ENCODE assay signal across 9 cellular contexts in genomic region chr12:51813931-51814310, GRCh38. TPM values are rescaled to one million over a fixed set of nuclear protein-coding genes. Genes with fewer than 3 reads are reported as not detected.
DNase-seq lines count a peak whose midpoint lies in the region; ATAC-seq and TF ChIP-seq lines count a peak whose summit lies in the region.
"Had no signal": no experiment of that assay in that cellular context is flagged by ENCODE, and none has a peak within 500 bp of the region (broad histone marks: within the 10 kb centered on the region; RNA-seq: fewer than 3 reads in every experiment).

No MANE protein-coding gene starts in this region.

- no TSS peak for BruUV-seq in PC-3 (replicated peaks; lab: Mats Ljungman, UMichigan)

- intact Hi-C loops in PC-3 (cut with micrococcal nuclease) (loop anchor here (1.0 kb wide), 1 partner anchor 61 kb away; no protein-coding TSS in a partner anchor), ovary (cut with DNase I) (no loop called here)

- no peaks in the 10 kb centered on the region for H3K9me2 ChIP-seq in PC-3 (replicated peaks; ENCODE audit: low read length)

- peak overlapping the region; percentile 79 for H2AFZ ChIP-seq in PC-3 (ENCODE audit: low read length)

- H4K20me1 ChIP-seq in PC-3 (ENCODE audit: low read length), result no peaks in the 10 kb centered on the region

- CTCF ChIA-PET in PC-3 (lab: Charles Lee), result interaction anchor here (0.6 to 1.3 kb wide), 4 partner anchors 61 to 286 kb away, joined by 3 to 5 read pairs (median 4); no protein-coding TSS in a partner anchor

- H3K27me3 ChIP-seq in BE2C (no peaks in the 10 kb centered on the region), PC-3 (ENCODE audit: low read length) (no peaks in the 10 kb centered on the region), ovary (no peaks in the 10 kb centered on the region)

- H3K9me3 ChIP-seq in BE2C, result no peaks in the 10 kb centered on the region
- H3K9me3 ChIP-seq in PC-3 (ENCODE audit: low read length), result no peaks in the 10 kb centered on the region
- H3K9me3 ChIP-seq in ovary, result no peaks in the 10 kb centered on the region

- no peak for TF ChIP-seq POLR2A in ovary (IDR thresholded peaks at IDR 0.05)

- POLR2A ChIA-PET in PC-3 (lab: Charles Lee; ENCODE audit: unreplicated experiment), result no interaction called here

- H3K4me3 ChIP-seq in BE2C (ENCODE audit: low read depth, low read length) (peak overlapping the region; percentile 68), PC-3 (ENCODE audit: low read length) (peak overlapping the region; percentile 61), fibroblast of the aortic adventitia (ENCODE audit: low read depth, low read length) (peak overlapping the region; percentile 46), ovary (peak overlapping the region; percentile 35)

- H3F3A ChIP-seq in PC-3 (ENCODE audit: low read length, unreplicated experiment), result no peaks in the 10 kb centered on the region

- peak overlapping the region; percentile 38; the same call in 1 of the 2 replicates for H3K9ac ChIP-seq in PC-3 (ENCODE audit: low read length)

- H3K4me2 ChIP-seq in PC-3 (ENCODE audit: low read length), result peak overlapping the region; percentile 82

- DNase-seq in BE2C, result no peak
- no peak for DNase-seq in PC-3
- no peak for DNase-seq in fibroblast of the aortic adventitia (ENCODE audit: low read depth)
- DNase-seq in ovary, result no peak
- no peak for DNase-seq in AG20443 (ENCODE audit: low spot score)
- DNase-seq in left lobe of liver (ENCODE audit: low spot score), result no peak
- DNase-seq: NCI-H1694 treated with DMSO at 0.1 percent for 48 hours had no signal

- TF ChIP-seq EP300 in ovary (IDR thresholded peaks at IDR 0.05), result no peak

- 12 to 15% (median 14%) methylated on average over 26 to 34 of the region's 34 CpGs for WGBS in ovary, 3 donors

- peaks cover 5% of the 10 kb centered on the region; the same call in 1 of the 2 replicates for H3K79me2 ChIP-seq in PC-3 (ENCODE audit: low read length)

- H3K27ac ChIP-seq in PC-3 (ENCODE audit: low read length), result no peak overlapping the region
- no peak overlapping the region for H3K27ac ChIP-seq in ovary

- H3K4me1 ChIP-seq in BE2C (no peaks in the 10 kb centered on the region; the same call in 1 of the 2 replicates), PC-3 (ENCODE audit: insufficient read depth, low read length) (peaks cover 12% of the 10 kb centered on the region; the same call in 1 of the 2 replicates), ovary (ENCODE audit: insufficient read depth) (no peaks in the 10 kb centered on the region)

- TF ChIP-seq CTCF in BE2C (IDR thresholded peaks at IDR 0.05; ENCODE audit: low read depth, low read length), result no peak
- no peak for TF ChIP-seq CTCF in PC-3 (conservative IDR thresholded peaks at IDR 0.05; ENCODE audit: low read depth, low read length)
- no peak for TF ChIP-seq CTCF in fibroblast of the aortic adventitia (IDR thresholded peaks at IDR 0.05; ENCODE audit: insufficient read depth, low read length)
- TF ChIP-seq CTCF in ovary (IDR thresholded peaks at IDR 0.05), result no peak

- H3K36me3 ChIP-seq in BE2C, result no peaks in the 10 kb centered on the region
- H3K36me3 ChIP-seq in PC-3 (ENCODE audit: low read depth, low read length), result no peaks in the 10 kb centered on the region
- no peaks in the 10 kb centered on the region for H3K36me3 ChIP-seq in ovary

- no peak for ATAC-seq in PC-3
- no peak for ATAC-seq in left lobe of liver
- ATAC-seq in HG03442 (IDR thresholded peaks at IDR 0.05; ENCODE audit: unreplicated experiment), result no peak
- no peak for ATAC-seq in GM19397 (IDR thresholded peaks at IDR 0.05; ENCODE audit: unreplicated experiment)

RNA-seq across cellular contexts. Expression of gene FIGNL2, which starts 34.6 kb away (rescaled TPM):
- 0.94 TPM for polyA plus RNA-seq in BE2C (2012; ENCODE audit: insufficient read depth, insufficient read length, low read depth)
- not detected in 2 replicates for total RNA-seq in PC-3 (2014; rRNA removed)
- 0.18 TPM in 1 of 2 replicates, not detected in the other for total RNA-seq in fibroblast of the aortic adventitia (ENCODE audit: low replicate concordance)
- under 1 TPM; 0.11 to 0.50 (median 0.33) TPM for total RNA-seq in ovary
- polyA plus RNA-seq in ovary, result under 1 TPM; 0.18 to 0.22 TPM
- 0.68 TPM for total RNA-seq in left lobe of liver
